Comparison of ENCODE assay signal across 1 cellular context in genomic region chr6:110543106-110543505, GRCh38.
TF ChIP-seq lines count a peak whose summit lies in the region.

No MANE protein-coding gene starts in this region.

TF ChIP-seq in IMR-90, 13 proteins besides CTCF, POLR2A, EP300 and RAD21:
- TF ChIP-seq CEBPB (IDR thresholded peaks at IDR 0.05; ENCODE audit: low read depth, low read length) (no peak), RFX5 (IDR thresholded peaks at IDR 0.05; ENCODE audit: low read depth, low read length) (no peak), MAZ (IDR thresholded peaks at IDR 0.05; ENCODE audit: borderline replicate concordance, low read depth, low read length) (no peak), RCOR1 (IDR thresholded peaks at IDR 0.05; ENCODE audit: insufficient replicate concordance, low read length) (no peak), BHLHE40 (IDR thresholded peaks at IDR 0.05; ENCODE audit: low read depth, low read length) (no peak), NFE2L2 (IDR thresholded peaks at IDR 0.05; ENCODE audit: low read depth, low read length) (no peak), MAFK (IDR thresholded peaks at IDR 0.05; ENCODE audit: low read depth, low read length) (no peak), MXI1 (IDR thresholded peaks at IDR 0.05; ENCODE audit: borderline replicate concordance, low read depth, low read length) (no peak), SMC3 (IDR thresholded peaks at IDR 0.05; ENCODE audit: low read depth, low read length) (no peak), CHD1 (IDR thresholded peaks at IDR 0.05; ENCODE audit: low read depth, low read length) (no peak), FOS (IDR thresholded peaks at IDR 0.05; ENCODE audit: low read depth, low read length) (no peak)
- TF ChIP-seq, protein P1, sequence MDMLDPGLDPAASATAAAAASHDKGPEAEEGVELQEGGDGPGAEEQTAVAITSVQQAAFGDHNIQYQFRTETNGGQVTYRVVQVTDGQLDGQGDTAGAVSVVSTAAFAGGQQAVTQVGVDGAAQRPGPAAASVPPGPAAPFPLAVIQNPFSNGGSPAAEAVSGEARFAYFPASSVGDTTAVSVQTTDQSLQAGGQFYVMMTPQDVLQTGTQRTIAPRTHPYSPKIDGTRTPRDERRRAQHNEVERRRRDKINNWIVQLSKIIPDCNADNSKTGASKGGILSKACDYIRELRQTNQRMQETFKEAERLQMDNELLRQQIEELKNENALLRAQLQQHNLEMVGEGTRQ (IDR thresholded peaks at IDR 0.05; ENCODE audit: low read depth, low read length), result no peak
- TF ChIP-seq, protein P2, sequence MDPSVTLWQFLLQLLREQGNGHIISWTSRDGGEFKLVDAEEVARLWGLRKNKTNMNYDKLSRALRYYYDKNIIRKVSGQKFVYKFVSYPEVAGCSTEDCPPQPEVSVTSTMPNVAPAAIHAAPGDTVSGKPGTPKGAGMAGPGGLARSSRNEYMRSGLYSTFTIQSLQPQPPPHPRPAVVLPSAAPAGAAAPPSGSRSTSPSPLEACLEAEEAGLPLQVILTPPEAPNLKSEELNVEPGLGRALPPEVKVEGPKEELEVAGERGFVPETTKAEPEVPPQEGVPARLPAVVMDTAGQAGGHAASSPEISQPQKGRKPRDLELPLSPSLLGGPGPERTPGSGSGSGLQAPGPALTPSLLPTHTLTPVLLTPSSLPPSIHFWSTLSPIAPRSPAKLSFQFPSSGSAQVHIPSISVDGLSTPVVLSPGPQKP (IDR thresholded peaks at IDR 0.05; ENCODE audit: borderline replicate concordance, low read depth, low read length), result no peak
